14 cellular contexts compared by ENCODE assay signal in genomic region chr6:49835140-49835539, GRCh38.
DNase-seq lines count a peak whose midpoint lies in the region; ATAC-seq and TF ChIP-seq lines count a peak whose summit lies in the region.
"Had no signal": no experiment of that assay in that cellular context is flagged by ENCODE, and none has a peak within 500 bp of the region (broad histone marks: within the 10 kb centered on the region; RNA-seq: fewer than 3 reads in every experiment).

No MANE protein-coding gene starts in this region.

- DNase-seq in KG1 (lab: John Stamatoyannopoulos, UW) (peak; percentile 32), OCI-M1 (lab: John Stamatoyannopoulos, UW) (peak; percentile 49), erythroblast (lab: John Stamatoyannopoulos, UW) (peak; percentile 42 to 79), ecto neural progenitor cell (ENCODE audit: low spot score) (no peak)
- no peak for DNase-seq in stimulated activated CD8-positive, alpha-beta memory T cell treated with anti-CD3 and anti-CD28 coated beads, Interleukin-4, amount 100 ng/mL, for 48 hours
- DNase-seq: Caco-2; CD4-positive, CD25-positive, alpha-beta regulatory T cell; CD8-positive, alpha-beta T cell; DMS153; DND-41; H9 had no signal

- ATAC-seq in GM21390 (IDR thresholded peaks at IDR 0.05; ENCODE audit: unreplicated experiment), result no peak
- ATAC-seq: CD8-positive, alpha-beta T cell; GM23338; HCT116 had no signal

- no peak for TF ChIP-seq POLR2A in erythroblast (IDR thresholded peaks at IDR 0.05; ENCODE audit: low read length)

Comparison
In these comparisons a context has a peak if more than half of its experiments do, and no peak if none do; other contexts are left out.
1. DNase-seq: peak in KG1 (single experiment), OCI-M1 (single experiment) and erythroblast (2 of 2); none in ecto neural progenitor cell (single experiment) and stimulated activated CD8-positive, alpha-beta memory T cell treated with anti-CD3 and anti-CD28 coated beads, Interleukin-4, amount 100 ng/mL, for 48 hours (single experiment).